In the genomic region with DNA sequence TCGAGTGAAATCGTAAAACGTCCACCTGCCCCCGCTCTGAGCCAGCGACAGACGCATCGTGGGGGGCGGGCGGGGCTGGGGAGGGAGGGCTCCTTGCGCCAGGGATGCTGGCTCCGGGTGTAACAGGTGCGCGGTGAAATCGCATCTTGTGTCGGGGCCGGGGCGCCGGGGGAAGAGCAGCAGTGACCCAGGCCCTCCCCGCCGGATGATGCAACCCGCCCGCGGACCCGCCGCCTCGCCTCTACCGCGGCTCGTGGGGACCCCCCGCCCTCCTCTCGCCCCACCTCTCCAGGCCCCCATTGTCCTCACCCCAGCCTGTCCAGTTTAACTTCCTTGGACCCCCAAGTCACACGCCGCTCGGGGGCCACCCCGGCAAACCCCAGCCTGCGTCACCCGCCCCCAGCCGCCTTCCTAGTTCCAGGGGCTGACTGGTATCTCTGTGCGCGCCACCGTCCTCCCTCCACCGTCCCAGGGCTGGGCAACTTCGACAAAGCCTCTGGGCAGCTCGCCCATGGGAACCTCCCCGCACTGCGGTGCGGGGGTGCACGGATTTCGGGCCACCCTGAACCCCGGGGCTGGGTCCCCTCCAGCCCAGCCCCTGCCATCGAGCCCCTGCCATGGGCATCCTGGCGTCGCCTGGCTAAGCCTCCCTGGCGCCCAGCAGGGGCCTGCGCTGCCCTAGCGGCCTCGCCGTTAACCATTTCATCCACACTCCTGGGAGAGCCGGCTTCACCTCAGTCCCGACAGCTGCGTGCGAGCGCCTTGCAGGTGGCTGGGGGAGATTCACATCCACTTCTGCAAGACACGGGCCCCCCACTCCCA, we compare ENCODE assay signal across 9 cellular contexts. TPM values are rescaled to one million over a fixed set of nuclear protein-coding genes. Genes with fewer than 3 reads are reported as not detected.
DNase-seq lines count a peak whose midpoint lies in the region; ATAC-seq and TF ChIP-seq lines count a peak whose summit lies in the region.
"Had no signal": no experiment of that assay in that cellular context is flagged by ENCODE, and none has a peak within 500 bp of the region (broad histone marks: within the 10 kb centered on the region; RNA-seq: fewer than 3 reads in every experiment).

No MANE protein-coding gene starts in this region.

- peaks cover 69% of the 10 kb centered on the region for H3K27me3 Mint-ChIP-seq in activated T-cell treated with anti-CD3 and anti-CD28 coated beads, Interleukin-2, amount 50 U/mL, for 4 hours (ENCODE audit: low read depth)
- peaks cover 36% of the 10 kb centered on the region for H3K27me3 Mint-ChIP-seq in HFFc6 (ENCODE audit: insufficient read depth)

- peaks cover 12% of the 10 kb centered on the region for H3K4me1 Mint-ChIP-seq in activated T-cell treated with anti-CD3 and anti-CD28 coated beads, Interleukin-2, amount 50 U/mL, for 4 hours (ENCODE audit: low read depth)
- H3K4me1 Mint-ChIP-seq in HFFc6 (ENCODE audit: low read depth) = no peaks in the 10 kb centered on the region

- H3K4me3 Mint-ChIP-seq in activated T-cell treated with anti-CD3 and anti-CD28 coated beads, Interleukin-2, amount 50 U/mL, for 4 hours = peak overlapping the region; percentile 68
- H3K4me3 Mint-ChIP-seq in HFFc6 = no peak overlapping the region

- no peaks in the 10 kb centered on the region for H3K79me2 ChIP-seq in ACC112 (ENCODE audit: control insufficient read depth, insufficient read depth, low read length, unreplicated experiment)

- 2% methylated on average over 64 of the region's 64 CpGs for WGBS in thymus

- H2AFZ ChIP-seq in ACC112 (ENCODE audit: low read length, unreplicated experiment) = no peak overlapping the region

- no peaks in the 10 kb centered on the region for H3K4me1 ChIP-seq in ACC112 (ENCODE audit: control insufficient read depth, insufficient read depth, low read length, unreplicated experiment)
- H3K4me1 ChIP-seq in thymus (ENCODE audit: control insufficient read depth, insufficient read depth, low read length) = peaks cover 4% of the 10 kb centered on the region

- ATAC-seq in activated T-cell treated with anti-CD3 and anti-CD28 coated beads, Interleukin-2, amount 50 U/mL, for 4 hours = peak; percentile 51 to 58

- no peaks in the 10 kb centered on the region for H3K9me3 Mint-ChIP-seq in activated T-cell treated with anti-CD3 and anti-CD28 coated beads, Interleukin-2, amount 50 U/mL, for 4 hours
- peaks cover 11% of the 10 kb centered on the region for H3K9me3 Mint-ChIP-seq in HFFc6

- H3K27ac ChIP-seq in ACC112 (ENCODE audit: low read depth, low read length) (no peak overlapping the region), thymus (ENCODE audit: low read depth) (no peak overlapping the region)

- H3K27me3 ChIP-seq in ACC112 (ENCODE audit: insufficient read depth, low read length) (peaks cover 77% of the 10 kb centered on the region), thymus (ENCODE audit: control insufficient read depth, insufficient read depth) (peaks cover 74% of the 10 kb centered on the region)

- no peak for TF ChIP-seq CTCF in HFFc6 (IDR thresholded peaks at IDR 0.05)

- H3K36me3 ChIP-seq in ACC112 (ENCODE audit: insufficient read depth, low read length) (no peaks in the 10 kb centered on the region), thymus (ENCODE audit: control insufficient read depth, insufficient read depth) (no peaks in the 10 kb centered on the region)

- H3K4me3 ChIP-seq in ACC112 (ENCODE audit: low read depth, low read length) (peak overlapping the region; percentile 33; the same call in 1 of the 2 replicates), thymus (ENCODE audit: low read length) (peak overlapping the region; percentile 18)

- H3K36me3 Mint-ChIP-seq in activated T-cell treated with anti-CD3 and anti-CD28 coated beads, Interleukin-2, amount 50 U/mL, for 4 hours (ENCODE audit: insufficient read depth) = peaks cover 4% of the 10 kb centered on the region
- H3K36me3 Mint-ChIP-seq in HFFc6 (ENCODE audit: low read depth) = peaks cover 9% of the 10 kb centered on the region

- H3K9me3 ChIP-seq in thymus (ENCODE audit: control insufficient read depth) = peaks cover 3% of the 10 kb centered on the region

- H3K27ac Mint-ChIP-seq in HFFc6 = no peak overlapping the region

- peak; percentile 72 for DNase-seq in NCI-H1092 treated with DMSO at 0.1 percent for 48 hours (lab: John Stamatoyannopoulos, UW)
- DNase-seq in activated T-cell treated with anti-CD3 and anti-CD28 coated beads, Interleukin-2, amount 50 U/mL, for 4 hours = no peak
- peak; percentile 80 for DNase-seq in islet precursor cell
- no peak for DNase-seq in HFFc6
- no peak for DNase-seq in LoVo (ENCODE audit: low spot score)
- DNase-seq in GM19240 (ENCODE audit: insufficient read length, low spot score) = no peak

RNA-seq across cellular contexts. Expression of gene KIF1A, which starts 0.8 kb away (rescaled TPM):
- 1 to 10 TPM; 2.5 to 4.5 (median 3.1) TPM for total RNA-seq in activated T-cell treated with anti-CD3 and anti-CD28 coated beads, Interleukin-2, amount 50 U/mL, for 4 hours
- 0.78 TPM for polyA plus RNA-seq in thymus
- total RNA-seq in HFFc6 (2021; fragmentation: NEBNext Ultra II Directional; extraction: Animal tissue kit (Norgen Biotek cat#: 25700)) = not detected

RNA-seq across cellular contexts. Expression of gene AGXT, which starts 47.8 kb away (rescaled TPM):
- total RNA-seq in activated T-cell treated with anti-CD3 and anti-CD28 coated beads, Interleukin-2, amount 50 U/mL, for 4 hours = under 1 TPM; 0.33 to 0.43 (median 0.34) TPM
- 0.94 TPM for polyA plus RNA-seq in thymus
- not detected for total RNA-seq in HFFc6 (2021; fragmentation: NEBNext Ultra II Directional; extraction: Animal tissue kit (Norgen Biotek cat#: 25700))
- total RNA-seq: lung microvascular endothelial cell had no signal

Comparison
In these comparisons a context has a peak if more than half of its experiments do, and no peak if none do; other contexts are left out.
1. DNase-seq: peak in NCI-H1092 treated with DMSO at 0.1 percent for 48 hours (single experiment) and islet precursor cell (single experiment); none in activated T-cell treated with anti-CD3 and anti-CD28 coated beads, Interleukin-2, amount 50 U/mL, for 4 hours (single experiment), HFFc6 (single experiment), LoVo (single experiment) and GM19240 (single experiment).